24 cellular contexts compared by ENCODE assay signal in the genomic region with DNA sequence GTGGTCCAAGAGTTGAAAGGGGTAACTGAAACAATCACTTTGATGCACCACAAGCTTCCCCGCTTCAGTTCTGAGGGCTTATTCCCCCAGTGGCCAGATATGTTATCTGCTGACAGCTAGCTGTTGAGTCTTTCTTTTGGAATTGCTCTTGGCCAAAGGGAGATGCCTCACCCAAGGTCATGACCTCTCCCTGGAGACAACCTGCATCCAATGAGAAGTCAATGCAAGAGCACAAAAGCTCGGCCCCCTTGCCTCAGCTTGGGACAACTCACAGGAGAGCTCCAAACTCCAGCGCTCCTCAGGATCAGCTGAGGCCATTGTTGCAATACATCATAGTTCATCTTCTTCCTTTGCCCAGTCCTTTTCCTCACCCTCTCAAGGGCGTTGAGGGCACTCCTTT. TPM values are rescaled to one million over a fixed set of nuclear protein-coding genes. Genes with fewer than 3 reads are reported as not detected.
A peak's percentile ranks its signal among the peaks of the same experiment; 100 is the strongest.
DNase-seq lines count a peak whose midpoint lies in the region; ATAC-seq and TF ChIP-seq lines count a peak whose summit lies in the region.
"Had no signal": no experiment of that assay in that cellular context is flagged by ENCODE, and none has a peak within 500 bp of the region (broad histone marks: within the 10 kb centered on the region; RNA-seq: fewer than 3 reads in every experiment).

No MANE protein-coding gene starts in this region.

- H3K4me3 ChIP-seq in heart left ventricle (no peak overlapping the region), neuronal stem cell (ENCODE audit: low read length in 2 of 2) (no peak overlapping the region)
- H3K4me3 ChIP-seq: BLaER1, GM12878, MG63 had no signal

- TF ChIP-seq CTCF in heart left ventricle (IDR thresholded peaks at IDR 0.05) (no peak), GM20000 (IDR thresholded peaks at IDR 0.05; ENCODE audit: extremely low read depth, missing control alignments) (no peak)

- H3K36me3 ChIP-seq in heart left ventricle (no peaks in the 10 kb centered on the region), neuronal stem cell (replicated peaks in 1 of 2; ENCODE audit: control insufficient read depth in 2 of 2, insufficient read depth in 2 of 2, low read length in 2 of 2) (no peaks in the 10 kb centered on the region)
- H3K36me3 ChIP-seq: BLaER1, MG63 had no signal

- H3K4me1 ChIP-seq in heart left ventricle = peaks cover 0 to 14% (median 0%) of the 10 kb centered on the region in 12 donors
- H3K4me1 ChIP-seq in neuronal stem cell (ENCODE audit: control insufficient read depth in 2 of 2, insufficient read depth in 1 of 2, low read depth in 1 of 2, low read length in 2 of 2) = peaks cover 3 to 4% of the 10 kb centered on the region in 2 donors
- H3K4me1 ChIP-seq: BLaER1 had no signal

- H3K27ac ChIP-seq in heart left ventricle (no peak overlapping the region), neuronal stem cell (replicated peaks; ENCODE audit: low read length) (no peak overlapping the region)
- H3K27ac ChIP-seq: 22Rv1, BLaER1 had no signal

- WGBS in heart left ventricle, 4 donors = 65 to 72% (median 67%) methylated on average over 4 of the region's 4 CpGs
- WGBS in neuronal stem cell (ENCODE audit: extremely low coverage in 2 of 2, insufficient read length in 2 of 2, insufficient replicate concordance in 1 of 2), 2 donors = no CpG with 5 or more reads among the region's 4 CpGs

- H3K9me3 ChIP-seq in heart left ventricle (peaks cover 0 to 14% (median 8%) of the 10 kb centered on the region in 12 donors), neuronal stem cell (replicated peaks in 1 of 2; ENCODE audit: control insufficient read depth in 2 of 2, insufficient read depth in 1 of 2, low read depth in 1 of 2, low read length in 2 of 2) (peaks cover 0 to 4% of the 10 kb centered on the region in 2 donors)
- H3K9me3 ChIP-seq: BLaER1 had no signal

- H3K18ac ChIP-seq in neuronal stem cell (ENCODE audit: low read length) = peak overlapping the region; percentile 48

- H2BK12ac ChIP-seq in neuronal stem cell (ENCODE audit: low read length) = no peak overlapping the region

- H4K8ac ChIP-seq in neuronal stem cell (ENCODE audit: low read depth, low read length) = no peak overlapping the region

- intact Hi-C loops in Right ventricle myocardium inferior (cut with DNase I) = no loop called here
- intact Hi-C loops in cardiac septum (cut with DNase I) = no loop called here
- intact Hi-C loops in heart left ventricle (cut with DNase I) = no loop called here

- DNase-seq in Right ventricle myocardium inferior (ENCODE audit: missing footprints) (peak; percentile 68), cardiac septum (ENCODE audit: low spot score) (no peak), heart left ventricle (peak in 1 of 5 donors; percentile 66), neuronal stem cell (ENCODE audit: low spot score) (no peak), EL (no peak), GM20000 (ENCODE audit: low spot score) (no peak)
- DNase-seq: ACHN; CD4-positive, alpha-beta T cell; COR-L47; DMS79; Kasumi-1; MG63; NCI-H1417; NCI-H1694 treated with DMSO at 0.1 percent for 48 hours; NCI-H2081 treated with DMSO at 0.1 percent for 48 hours; NCI-H446; NCI-H526; SHP77 had no signal

- no peaks in the 10 kb centered on the region for H3K27me3 ChIP-seq in heart left ventricle
- no peaks in the 10 kb centered on the region for H3K27me3 ChIP-seq in neuronal stem cell (ENCODE audit: control insufficient read depth in 3 of 3, insufficient read depth in 3 of 3, low read depth in 1 of 3, low read length in 3 of 3)
- H3K27me3 ChIP-seq: BLaER1, MG63 had no signal

- ATAC-seq in Right ventricle myocardium inferior (peak; percentile 94), heart left ventricle (peak in 3 of 4 donors; percentile 24 to 46 (median 42)), GM18502 (IDR thresholded peaks at IDR 0.05; ENCODE audit: poor library complexity, unreplicated experiment) (no peak), GM21526 (IDR thresholded peaks at IDR 0.05; ENCODE audit: low FRiP score, unreplicated experiment) (no peak)
- ATAC-seq: GM12878, HCT116 had no signal

- H3K14ac ChIP-seq in neuronal stem cell (ENCODE audit: low read length) = no peak overlapping the region

- H3K4ac ChIP-seq in neuronal stem cell (ENCODE audit: low read length) = no peak overlapping the region

- H3K23ac ChIP-seq in neuronal stem cell (ENCODE audit: low read depth, low read length, poor library complexity) = no peak overlapping the region

- no peak overlapping the region for H4K91ac ChIP-seq in neuronal stem cell (ENCODE audit: low read depth, low read length, poor library complexity)

- H2BK5ac ChIP-seq in neuronal stem cell (ENCODE audit: low read length) = no peak overlapping the region

- H2BK120ac ChIP-seq in neuronal stem cell (ENCODE audit: low read depth, low read length) = no peak overlapping the region

- H3K9ac ChIP-seq in neuronal stem cell (ENCODE audit: low read depth, low read length, poor library complexity) = no peak overlapping the region
- H3K9ac ChIP-seq: BLaER1 had no signal

- H2AFZ ChIP-seq in neuronal stem cell (ENCODE audit: low read length) = no peak overlapping the region

- no peak overlapping the region for H2AK5ac ChIP-seq in neuronal stem cell (ENCODE audit: low read depth, low read length)

- H2BK15ac ChIP-seq in neuronal stem cell (ENCODE audit: low read length) = no peak overlapping the region

- no peaks in the 10 kb centered on the region for H3K79me1 ChIP-seq in neuronal stem cell (ENCODE audit: low read depth, low read length)

- no peak for TF ChIP-seq POLR2A in heart left ventricle (IDR thresholded peaks at IDR 0.05)

- H3K4me2 ChIP-seq in neuronal stem cell (ENCODE audit: insufficient read depth, low read length, poor library complexity, severe bottlenecking) = no peak overlapping the region
- H3K4me2 ChIP-seq: BLaER1 had no signal

RNA-seq across cellular contexts. Expression of gene THBS1, which starts 31.0 kb away (rescaled TPM):
- 35.4 TPM for total RNA-seq in Right ventricle myocardium inferior
- total RNA-seq in cardiac septum = 283 TPM
- total RNA-seq in heart left ventricle = 100 to 1,000 TPM in 5 of 9 donors, 10 to 100 TPM in 4; 21.0 to 573 (median 160) TPM
- polyA plus RNA-seq in heart left ventricle = 100 to 1,000 TPM in 1 of 2 donors, 1 to 10 TPM in 1; 8.5 to 179 TPM
- 3.1 TPM for polyA plus RNA-seq in neuronal stem cell (2013, experiment 1 of 2)
- 3.8 TPM for polyA plus RNA-seq in neuronal stem cell (2013, experiment 2 of 2)

Comparison
In these comparisons a context has a peak if more than half of its experiments do, and no peak if none do; other contexts are left out.
1. ATAC-seq: peak in Right ventricle myocardium inferior (single experiment) and heart left ventricle (3 of 4); none in GM18502 (single experiment) and GM21526 (single experiment).